Comparison of ENCODE assay signal across 34 cellular contexts in the genomic region with DNA sequence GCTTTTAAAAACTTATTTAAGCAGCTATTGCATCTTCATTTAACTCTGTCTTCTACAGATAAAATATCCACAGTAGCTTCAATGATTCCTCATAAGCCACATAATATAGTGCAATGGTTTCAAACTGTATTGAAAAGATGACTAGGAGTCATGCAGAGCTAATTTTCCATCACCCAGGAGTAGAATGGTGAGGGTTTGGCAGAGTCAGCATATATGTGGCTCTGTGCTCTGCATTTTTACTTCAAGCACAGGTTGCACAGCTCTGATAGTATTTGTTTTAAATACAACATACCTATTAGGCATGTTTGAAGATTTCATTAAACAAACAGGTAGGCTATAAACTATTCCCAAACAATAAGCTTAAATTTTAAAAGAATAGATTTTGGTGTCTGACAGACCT.
"Had no signal": no experiment of that assay in that cellular context is flagged by ENCODE, and none has a peak within 500 bp of the region (broad histone marks: within the 10 kb centered on the region; RNA-seq: fewer than 3 reads in every experiment).

No MANE protein-coding gene starts in this region.

- ATAC-seq: activated CD8-positive, alpha-beta T cell treated with anti-CD3 and anti-CD28 coated beads for 36 hours; activated naive CD4-positive, alpha-beta T cell treated with anti-CD3 and anti-CD28 coated beads, Interleukin-2, amount 50 U/mL, for 72 hours; activated T-cell treated with anti-CD3 and anti-CD28 coated beads, Interleukin-2, amount 50 U/mL, for 4 hours; activated T-cell treated with anti-CD3 and anti-CD28 coated beads, Interleukin-2, amount 50 U/mL, for 72 hours; activated T-helper 17 cell treated with anti-CD3 and anti-CD28 coated beads, Interleukin-2, amount 50 U/mL, for 72 hours; body of pancreas had no signal

- DNase-seq: activated B cell treated with CpG ODN at 0.5 μM for 24 hours; activated CD4-positive, alpha-beta memory T cell treated with anti-CD3 and anti-CD28 coated beads for 36 hours; activated CD4-positive, alpha-beta T cell treated with anti-CD3 and anti-CD28 coated beads for 4 hours; activated CD4-positive, alpha-beta T cell treated with anti-CD3 and anti-CD28 coated beads, Interleukin-2, amount 10 ng/mL, durations not matched to agents 24 days and 14 days; activated CD4-positive, alpha-beta T cell treated with anti-CD3 and anti-CD28 coated beads, Interleukin-2, amount 50 U/mL, for 1 hour; activated CD4-positive, alpha-beta T cell treated with anti-CD3 and anti-CD28 coated beads, Interleukin-2, amount 50 U/mL, for 4 hours; activated CD4-positive, CD25-positive, alpha-beta regulatory T cell treated with anti-CD3 and anti-CD28 coated beads, Interleukin-2, amount 50 U/mL, for 72 hours; activated CD8-positive, alpha-beta memory T cell treated with anti-CD3 and anti-CD28 coated beads, Interleukin-2, amount 50 U/mL, for 4 hours; activated CD8-positive, alpha-beta T cell treated with anti-CD3 and anti-CD28 coated beads for 36 hours; activated effector memory CD4-positive, alpha-beta T cell treated with anti-CD3 and anti-CD28 coated beads, Interleukin-2, amount 50 U/mL, for 16 hours; activated gamma-delta T cell treated with Interleukin-2 at 50 U/mL for 16 hours; activated naive CD4-positive, alpha-beta T cell; activated naive CD4-positive, alpha-beta T cell treated with anti-CD3 and anti-CD28 coated beads for 36 hours; activated naive CD4-positive, alpha-beta T cell treated with anti-CD3 and anti-CD28 coated beads, Interleukin-2, amount 50 U/mL, for 16 hours; activated naive CD8-positive, alpha-beta T cell treated with anti-CD3 and anti-CD28 coated beads for 36 hours; activated T-cell treated with anti-CD3 and anti-CD28 coated beads for 4 hours; activated T-cell treated with anti-CD3 and anti-CD28 coated beads, Interleukin-2, amount 50 U/mL, for 1 hour; activated T-cell treated with anti-CD3 and anti-CD28 coated beads, Interleukin-2, amount 50 U/mL, for 4 hours; activated T-cell treated with anti-CD3 and anti-CD28 coated beads, Interleukin-2, amount 50 U/mL, for 72 hours; adrenal gland; amniotic stem cell; aorta; body of pancreas; brain microvascular endothelial cell; central memory CD4-positive, alpha-beta T cell; T-helper 2 cell; T-helper 9 cell had no signal

- FAIRE-seq: astrocyte, colon, TTC549 had no signal

- H3K4me1 ChIP-seq: adrenal gland, body of pancreas, breast epithelium had no signal

- H3K27ac ChIP-seq: adrenal gland, body of pancreas, brain microvascular endothelial cell, breast epithelium, VCaP had no signal

- H3K4me3 ChIP-seq: adrenal gland, body of pancreas, breast epithelium had no signal

- H3K27me3 ChIP-seq: adrenal gland, body of pancreas, brain microvascular endothelial cell, breast epithelium had no signal

- H3K9me3 ChIP-seq: body of pancreas, breast epithelium had no signal

- H3K36me3 ChIP-seq: adrenal gland, brain microvascular endothelial cell, breast epithelium had no signal
